ENCODE assay signal across 2 cellular contexts in the genomic region with DNA sequence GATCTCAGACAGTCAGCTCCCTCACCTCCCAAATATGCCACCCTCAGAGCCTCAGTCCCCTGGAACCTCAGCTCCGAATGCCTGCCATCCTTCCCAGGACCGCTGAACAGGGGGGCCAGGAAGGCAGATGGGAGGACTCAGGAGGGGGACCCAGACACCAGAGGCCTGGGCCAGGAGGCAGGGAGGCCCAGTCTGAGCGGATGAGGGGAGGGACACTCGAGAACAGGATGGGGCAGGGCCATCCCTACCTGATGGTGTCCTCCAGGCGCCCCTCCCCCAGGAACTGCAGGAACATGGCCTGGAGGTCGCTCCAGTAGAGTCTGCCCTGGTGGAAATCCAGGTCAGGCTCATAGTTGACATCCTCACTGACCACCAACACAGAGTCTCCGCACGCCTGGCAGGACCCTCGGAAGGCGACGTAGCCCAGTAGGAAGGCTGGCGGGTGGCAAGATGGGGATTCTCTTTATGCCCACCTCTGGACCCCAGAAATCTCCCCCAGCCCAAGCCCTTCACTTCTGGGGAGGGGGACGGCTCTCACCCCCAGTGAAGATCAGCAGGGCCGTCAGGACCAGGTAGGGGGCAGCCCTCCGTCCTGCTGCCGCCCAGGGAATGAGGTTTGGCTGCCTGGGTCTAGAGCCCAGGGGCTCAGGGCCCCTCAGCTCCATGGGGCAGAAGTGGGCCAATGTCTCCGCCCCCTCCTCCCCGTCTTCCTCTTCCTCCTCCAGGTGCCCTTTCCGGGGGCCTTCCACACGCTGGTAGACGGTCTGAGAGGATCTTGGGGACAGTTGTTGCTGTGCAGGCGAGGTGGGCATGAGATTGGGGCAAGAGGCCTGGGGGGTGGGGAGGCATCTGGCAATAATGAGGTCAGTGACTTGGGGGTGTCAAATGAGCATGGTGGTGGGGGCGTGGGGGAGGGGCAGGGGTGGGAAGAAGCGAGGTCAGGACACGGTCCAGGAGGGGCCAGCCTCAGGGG.
TF ChIP-seq lines count a peak whose summit lies in the region.

No MANE protein-coding gene starts in this region.

TF ChIP-seq in GM23338, 12 proteins besides CTCF, POLR2A, EP300 and RAD21:
- TF ChIP-seq POLR2AphosphoS5 (IDR thresholded peaks at IDR 0.05; ENCODE audit: low read depth) (no peak), NANOG (IDR thresholded peaks at IDR 0.05; ENCODE audit: borderline replicate concordance) (no peak), REST (IDR thresholded peaks at IDR 0.05; ENCODE audit: unreplicated experiment) (no peak), JUNB (IDR thresholded peaks at IDR 0.05; ENCODE audit: unreplicated experiment) (no peak), ZNF114 (CRISPR knock-in tag; IDR thresholded peaks at IDR 0.05) (no peak), CREB1 (CRISPR knock-in tag; IDR thresholded peaks at IDR 0.05; ENCODE audit: low read depth) (no peak), STAT1 (IDR thresholded peaks at IDR 0.05; ENCODE audit: unreplicated experiment) (no peak), ZNF331 (CRISPR knock-in tag; IDR thresholded peaks at IDR 0.05; ENCODE audit: low read depth) (no peak)
- TF ChIP-seq, protein P1, sequence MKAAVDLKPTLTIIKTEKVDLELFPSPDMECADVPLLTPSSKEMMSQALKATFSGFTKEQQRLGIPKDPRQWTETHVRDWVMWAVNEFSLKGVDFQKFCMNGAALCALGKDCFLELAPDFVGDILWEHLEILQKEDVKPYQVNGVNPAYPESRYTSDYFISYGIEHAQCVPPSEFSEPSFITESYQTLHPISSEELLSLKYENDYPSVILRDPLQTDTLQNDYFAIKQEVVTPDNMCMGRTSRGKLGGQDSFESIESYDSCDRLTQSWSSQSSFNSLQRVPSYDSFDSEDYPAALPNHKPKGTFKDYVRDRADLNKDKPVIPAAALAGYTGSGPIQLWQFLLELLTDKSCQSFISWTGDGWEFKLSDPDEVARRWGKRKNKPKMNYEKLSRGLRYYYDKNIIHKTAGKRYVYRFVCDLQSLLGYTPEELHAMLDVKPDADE (IDR thresholded peaks at IDR 0.05) = no peak

TF ChIP-seq in H1, 55 proteins besides CTCF, POLR2A, EP300 and RAD21:
- TF ChIP-seq CREB1 (IDR thresholded peaks at IDR 0.05) (no peak), ASH2L (IDR thresholded peaks at IDR 0.05; ENCODE audit: low read length) (no peak), RBBP5 (IDR thresholded peaks at IDR 0.05; ENCODE audit: borderline replicate concordance, low read depth, low read length) (no peak), TBP (IDR thresholded peaks at IDR 0.05; ENCODE audit: low read depth, low read length) (no peak), BACH1 (IDR thresholded peaks at IDR 0.05; ENCODE audit: low read length) (no peak), MAFK (IDR thresholded peaks at IDR 0.05; ENCODE audit: low read depth, low read length) (no peak), POLR2AphosphoS5 (IDR thresholded peaks at IDR 0.05; ENCODE audit: low read depth, low read length) (no peak), SAP30 (IDR thresholded peaks at IDR 0.05; ENCODE audit: insufficient read depth, insufficient replicate concordance, low read length) (no peak), CHD2 (IDR thresholded peaks at IDR 0.05; ENCODE audit: low read length) (no peak), PHF8 (conservative IDR thresholded peaks at IDR 0.05; ENCODE audit: low read depth, low read length) (no peak), TAF7 (optimal IDR thresholded peaks at IDR 0.05; ENCODE audit: borderline replicate concordance, low read depth, low read length) (no peak), EZH2 (IDR thresholded peaks at IDR 0.05; ENCODE audit: low read depth, low read length, severe bottlenecking) (no peak), KDM5A (IDR thresholded peaks at IDR 0.05; ENCODE audit: low read length) (no peak)
- TF ChIP-seq, protein P2, sequence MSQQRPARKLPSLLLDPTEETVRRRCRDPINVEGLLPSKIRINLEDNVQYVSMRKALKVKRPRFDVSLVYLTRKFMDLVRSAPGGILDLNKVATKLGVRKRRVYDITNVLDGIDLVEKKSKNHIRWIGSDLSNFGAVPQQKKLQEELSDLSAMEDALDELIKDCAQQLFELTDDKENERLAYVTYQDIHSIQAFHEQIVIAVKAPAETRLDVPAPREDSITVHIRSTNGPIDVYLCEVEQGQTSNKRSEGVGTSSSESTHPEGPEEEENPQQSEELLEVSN (IDR thresholded peaks at IDR 0.05) = no peak
TF ChIP-seq in H1: peak in this region for 0.
